34 cellular contexts compared by ENCODE assay signal in genomic region chr12:96085475-96085874, GRCh38.
"Had no signal": no experiment of that assay in that cellular context is flagged by ENCODE, and none has a peak within 500 bp of the region (broad histone marks: within the 10 kb centered on the region; RNA-seq: fewer than 3 reads in every experiment).

No MANE protein-coding gene starts in this region.

- H3K4me3 ChIP-seq: MG63 had no signal

- H3K36me3 ChIP-seq: MG63 had no signal

- H3K9ac ChIP-seq: KMS-11 had no signal

- H3K27me3 ChIP-seq: MG63 had no signal

- DNase-seq: Karpas-422, Kasumi-1, MG63, MM.1S, MV-4-11, NCI-H1048, NCI-H1092, NCI-H1092 treated with DMSO at 0.1 percent for 48 hours, NCI-H1105, NCI-H1105 treated with DMSO at 0.1 percent for 48 hours, NCI-H1417, NCI-H1417 treated with DMSO at 0.1 percent for 48 hours, NCI-H1436, NCI-H1436 treated with DMSO at 0.1 percent for 48 hours, NCI-H146, NCI-H1694, NCI-H1694 treated with DMSO at 0.1 percent for 48 hours, NCI-H187, NCI-H187 treated with DMSO at 0.1 percent for 48 hours, NCI-H1930, NCI-H2029, NCI-H2029 treated with DMSO at 0.1 percent for 48 hours, NCI-H2081, NCI-H2081 treated with DMSO at 0.1 percent for 48 hours, NCI-H2107, NCI-H2171, NCI-H2171 treated with DMSO at 0.1 percent for 48 hours, NCI-H2227 treated with DMSO at 0.1 percent for 48 hours, NCI-H226, NCI-H345, NCI-H446, NCI-H446 treated with DMSO at 0.1 percent for 48 hours, NCI-H510A had no signal

- H3K27ac ChIP-seq: KMS-11 had no signal

- H3K4me2 ChIP-seq: KMS-11 had no signal
